Comparison of ENCODE assay signal across 8 cellular contexts in the genomic region with DNA sequence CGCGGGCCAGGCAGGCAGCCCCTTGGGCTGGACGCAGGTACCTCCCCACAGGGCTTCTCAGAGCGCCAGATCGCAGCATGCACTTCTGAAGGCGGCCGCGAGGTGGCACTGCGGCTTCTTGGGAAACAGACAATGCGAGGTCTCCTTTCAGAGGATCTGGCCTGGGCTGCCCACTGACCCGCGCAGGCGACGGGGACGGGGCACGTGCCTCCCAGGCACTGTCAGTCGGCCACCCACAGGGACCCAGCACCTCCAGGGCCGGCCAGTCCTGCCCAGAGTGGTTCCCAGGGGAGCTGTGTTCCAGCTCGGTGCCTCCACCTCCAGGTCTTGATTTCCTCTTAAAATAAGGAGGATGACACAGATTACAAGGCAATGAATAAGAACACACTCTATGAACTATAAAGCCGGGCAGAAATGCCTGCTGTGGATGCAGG. TPM values are rescaled to one million over a fixed set of nuclear protein-coding genes. Genes with fewer than 3 reads are reported as not detected.
A peak's percentile ranks its signal among the peaks of the same experiment; 100 is the strongest.
DNase-seq lines count a peak whose midpoint lies in the region; ATAC-seq and TF ChIP-seq lines count a peak whose summit lies in the region.

No MANE protein-coding gene starts in this region.

- H3K27ac ChIP-seq in adrenal gland: peak overlapping the region in 1 of 5 donors; percentile 52
- no peak overlapping the region for H3K27ac ChIP-seq in left ventricle myocardium inferior (replicated peaks)

- 3 to 10% (median 4%) methylated on average over 5 to 20 of the region's 20 CpGs for WGBS in adrenal gland, 4 donors

- TF ChIP-seq POLR2A in adrenal gland (IDR thresholded peaks at IDR 0.05): no peak

- H3K27me3 ChIP-seq in adrenal gland (no peaks in the 10 kb centered on the region), left ventricle myocardium inferior (ENCODE audit: low read depth) (peaks cover 28% of the 10 kb centered on the region)

- H3K9me3 ChIP-seq in adrenal gland (replicated peaks in 1 of 3) (peaks cover 0 to 3% (median 0%) of the 10 kb centered on the region in 3 donors), left ventricle myocardium inferior (replicated peaks) (peaks cover 5% of the 10 kb centered on the region)

- DNase-seq in NCI-H446 (lab: John Stamatoyannopoulos, UW): peak; percentile 68 to 88
- DNase-seq in NCI-H446 treated with DMSO at 0.1 percent for 48 hours (lab: John Stamatoyannopoulos, UW): no peak
- DNase-seq in NCI-H1436 treated with DMSO at 0.1 percent for 48 hours (lab: John Stamatoyannopoulos, UW): peak; percentile 40
- peak; percentile 32 to 74 (median 53) for DNase-seq in T-helper 2 cell
- DNase-seq in adrenal gland: peak; percentile 75 to 95 (median 85)
- DNase-seq in left ventricle myocardium inferior: peak; percentile 81
- peak; percentile 96 for DNase-seq in retina

- intact Hi-C loops in adrenal gland (cut with DNase I) (loop anchor here (5.0 to 10.0 kb wide), 3 partner anchors 778 to 865 kb away; no protein-coding TSS in a partner anchor), left ventricle myocardium inferior (cut with micrococcal nuclease) (loop anchor here (5.0 kb wide), 1 partner anchor 863 kb away; no protein-coding TSS in a partner anchor)

- H3K4me1 ChIP-seq in adrenal gland (replicated peaks in 1 of 2) (peaks cover 0 to 18% of the 10 kb centered on the region in 2 donors), left ventricle myocardium inferior (peaks cover 5% of the 10 kb centered on the region)

- H3K36me3 ChIP-seq in adrenal gland (replicated peaks in 1 of 2) (no peaks in the 10 kb centered on the region), left ventricle myocardium inferior (no peaks in the 10 kb centered on the region)

- ATAC-seq in GM21717 (IDR thresholded peaks at IDR 0.05; ENCODE audit: unreplicated experiment): no peak

- TF ChIP-seq CTCF in adrenal gland (IDR thresholded peaks at IDR 0.05) (peak; percentile 74 to 96 (median 94)), left ventricle myocardium inferior (IDR thresholded peaks at IDR 0.05; ENCODE audit: borderline replicate concordance) (peak; percentile 99)

- H3K4me3 ChIP-seq in adrenal gland (no peak overlapping the region), left ventricle myocardium inferior (no peak overlapping the region)

RNA-seq across cellular contexts. Expression of a gene that starts 24.4 kb away (rescaled TPM):
- 10 to 100 TPM in 5 of 8 donors, 1 to 10 TPM in 3; 7.3 to 20.8 (median 10.8) TPM for total RNA-seq in adrenal gland
- polyA plus RNA-seq in adrenal gland: 10 to 100 TPM in 1 of 3 donors, 1 to 10 TPM in 2; 6.8 to 10.9 (median 7.9) TPM
- 4.1 TPM for total RNA-seq in left ventricle myocardium inferior

RNA-seq across cellular contexts. Expression of a gene that starts 24.7 kb away (rescaled TPM):
- 10 to 100 TPM; 10.6 to 21.3 (median 17.5) TPM for total RNA-seq in adrenal gland
- polyA plus RNA-seq in adrenal gland: 10 to 100 TPM; 14.9 to 20.0 (median 17.8) TPM
- total RNA-seq in left ventricle myocardium inferior: 10.1 TPM
